ENCODE assay signal across 20 cellular contexts in the genomic region with DNA sequence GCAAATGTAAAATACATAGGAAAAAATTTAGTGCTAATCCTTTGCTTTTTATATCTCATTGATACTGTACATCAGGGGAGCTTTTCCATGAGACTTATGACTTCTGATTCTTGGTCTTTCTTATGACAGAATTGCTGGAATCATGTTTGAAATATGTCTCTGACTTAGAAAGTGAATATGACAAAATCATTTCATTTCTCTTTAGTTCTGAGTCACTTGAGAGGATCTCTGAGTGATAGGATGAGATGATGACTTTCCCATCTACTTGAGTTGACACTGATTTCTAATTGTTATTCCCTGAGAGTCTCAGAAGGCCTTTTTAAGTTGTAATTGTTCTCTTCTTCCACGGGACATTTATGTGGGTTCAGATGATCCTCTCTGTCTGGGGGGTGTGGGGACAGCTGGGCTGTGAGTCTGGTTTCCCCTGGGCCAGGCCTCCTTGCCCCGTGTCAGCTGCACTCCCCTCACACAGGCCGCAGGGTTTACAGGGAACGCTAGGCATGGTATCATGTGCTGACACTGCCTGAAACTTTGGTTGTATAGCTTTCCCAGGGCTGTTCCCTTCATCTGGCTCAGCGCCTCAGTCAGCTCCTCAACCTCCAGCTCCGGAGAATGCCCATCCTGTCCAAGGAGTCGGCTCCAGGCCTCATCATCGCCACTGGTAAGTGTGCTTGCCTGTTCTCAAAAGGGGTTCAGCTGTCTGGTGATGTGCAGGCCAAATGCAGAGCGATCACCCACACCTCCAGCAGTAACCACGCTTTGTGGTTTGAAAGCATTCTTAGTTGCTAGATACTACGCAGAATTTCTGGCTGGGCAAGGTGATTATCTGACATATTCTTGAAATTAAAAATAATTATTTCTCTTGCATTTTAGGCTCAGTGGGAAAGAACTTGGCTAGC.
A peak's percentile ranks its signal among the peaks of the same experiment; 100 is the strongest.
DNase-seq lines count a peak whose midpoint lies in the region; ATAC-seq, FAIRE-seq and TF ChIP-seq lines count a peak whose summit lies in the region.
"Had no signal": no experiment of that assay in that cellular context is flagged by ENCODE, and none has a peak within 500 bp of the region (broad histone marks: within the 10 kb centered on the region; RNA-seq: fewer than 3 reads in every experiment).

No MANE protein-coding gene starts in this region.

- H3K36me3 ChIP-seq in CD4-positive, alpha-beta memory T cell (ENCODE audit: insufficient read depth, low read length): peaks cover 59% of the 10 kb centered on the region
- H3K36me3 ChIP-seq in Karpas-422 (ENCODE audit: insufficient read depth, low read length): peaks cover 53% of the 10 kb centered on the region
- H3K36me3 ChIP-seq in astrocyte (ENCODE audit: insufficient read depth, low read length): no peaks in the 10 kb centered on the region
- peaks cover 2 to 17% of the 10 kb centered on the region in 2 donors for H3K36me3 ChIP-seq in small intestine (ENCODE audit: control insufficient read depth in 2 of 2, insufficient read depth in 2 of 2, low read length in 2 of 2)

- no peaks in the 10 kb centered on the region for H3K4me1 ChIP-seq in CD4-positive, alpha-beta memory T cell (ENCODE audit: insufficient read depth, low read length)
- peaks cover 41% of the 10 kb centered on the region for H3K4me1 ChIP-seq in Karpas-422 (ENCODE audit: low read length)
- H3K4me1 ChIP-seq in astrocyte (ENCODE audit: insufficient read depth, low read length): no peaks in the 10 kb centered on the region
- H3K4me1 ChIP-seq in small intestine (ENCODE audit: control insufficient read depth in 2 of 2, insufficient read depth in 1 of 2, low read depth in 1 of 2, low read length in 1 of 2): no peaks in the 10 kb centered on the region

- H4K20me1 ChIP-seq in Karpas-422 (ENCODE audit: insufficient read depth, low read depth, low read length) (0 out of 2 replicates have a peak, but pooled peaks cover 4% of the 10 kb centered on the region), astrocyte (ENCODE audit: insufficient read depth, low read length) (no peaks in the 10 kb centered on the region)

- no peaks in the 10 kb centered on the region for H3K27me3 ChIP-seq in CD4-positive, alpha-beta memory T cell (ENCODE audit: insufficient read depth, low read length)
- H3K27me3 ChIP-seq in Karpas-422 (ENCODE audit: low read length) (no peaks in the 10 kb centered on the region), astrocyte (ENCODE audit: insufficient read depth, low read length) (no peaks in the 10 kb centered on the region), small intestine (ENCODE audit: control insufficient read depth in 2 of 2, insufficient read depth in 2 of 2, low read length in 2 of 2) (no peaks in the 10 kb centered on the region)

- H3K27me3 Mint-ChIP-seq in CD4-positive, alpha-beta memory T cell: no peaks in the 10 kb centered on the region
- H3K27me3 Mint-ChIP-seq in astrocyte (ENCODE audit: low read depth, unreplicated experiment) (no peaks in the 10 kb centered on the region), nephron progenitor cell (ENCODE audit: low read depth, poor library complexity) (no peaks in the 10 kb centered on the region)
- no peaks in the 10 kb centered on the region for H3K27me3 Mint-ChIP-seq in activated T-helper 1 cell treated with anti-CD3 and anti-CD28 coated beads, Interleukin-12 subunit alpha, Interleukin-12 subunit beta, Interleukin-2, Interleukin-4 antibody, amounts not matched to agents 30 ng/mL and 10 ng/mL and 1 ng/mL, durations not matched to agents 14 hours and 24 hours and 36 hours (ENCODE audit: insufficient read depth)
- H3K27me3 Mint-ChIP-seq: B cell, memory B cell had no signal

- CTCF ChIA-PET in CD4-positive, alpha-beta memory T cell (lab: Charles Lee; ENCODE audit: partially characterized antibody): interaction anchor here (1.2 kb wide), 1 partner anchor 9 kb away, joined by 3 read pairs; no protein-coding TSS in a partner anchor

- TF ChIP-seq CTCF in astrocyte (IDR thresholded peaks at IDR 0.05; ENCODE audit: insufficient read depth, low read depth, low read length) (no peak), nephron progenitor cell (IDR thresholded peaks at IDR 0.05) (no peak)

- no peaks in the 10 kb centered on the region for H3K9me2 ChIP-seq in Karpas-422 (replicated peaks; ENCODE audit: insufficient read depth, low read length)

- peak overlapping the region; percentile 36 to 81 (median 68) for H3K27ac Mint-ChIP-seq in CD4-positive, alpha-beta memory T cell
- H3K27ac Mint-ChIP-seq in astrocyte (ENCODE audit: unreplicated experiment) (peak overlapping the region; percentile 44), nephron progenitor cell (peak overlapping the region; percentile 49)
- H3K27ac Mint-ChIP-seq in activated T-helper 1 cell treated with anti-CD3 and anti-CD28 coated beads, Interleukin-12 subunit alpha, Interleukin-12 subunit beta, Interleukin-2, Interleukin-4 antibody, amounts not matched to agents 30 ng/mL and 10 ng/mL and 1 ng/mL, durations not matched to agents 14 hours and 24 hours and 36 hours: no peak overlapping the region
- H3K27ac Mint-ChIP-seq: B cell, endodermal cell, memory B cell had no signal

- 89 to 94% (median 91%) methylated on average over 11 of the region's 11 CpGs for WGBS in small intestine, 3 donors

- intact Hi-C loops in CD4-positive, alpha-beta memory T cell (cut with micrococcal nuclease): no loop called here
- intact Hi-C loops in activated T-helper 1 cell treated with anti-CD3 and anti-CD28 coated beads, Interleukin-12 subunit alpha, Interleukin-12 subunit beta, Interleukin-2, Interleukin-4 antibody, amounts not matched to agents 30 ng/mL and 10 ng/mL and 1 ng/mL, durations not matched to agents 14 hours and 24 hours and 36 hours (cut with micrococcal nuclease): no loop called here

- H3K9ac ChIP-seq in Karpas-422 (ENCODE audit: low read length) (no peak overlapping the region), astrocyte (ENCODE audit: low read length) (no peak overlapping the region)

- POLR2A ChIA-PET in CD4-positive, alpha-beta memory T cell (lab: Charles Lee; ENCODE audit: partially characterized antibody): interaction anchor here (1.3 kb wide), 1 partner anchor 14 kb away, joined by 3 read pairs; no protein-coding TSS in a partner anchor

- ATAC-seq in HG03045 (IDR thresholded peaks at IDR 0.05; ENCODE audit: unreplicated experiment): no peak

- no peaks in the 10 kb centered on the region for H3K9me3 ChIP-seq in CD4-positive, alpha-beta memory T cell (ENCODE audit: control insufficient read depth in 1 of 2, low read length in 2 of 2)
- H3K9me3 ChIP-seq in Karpas-422 (ENCODE audit: low read length) (no peaks in the 10 kb centered on the region), astrocyte (ENCODE audit: insufficient read depth, low read depth, low read length) (no peaks in the 10 kb centered on the region), small intestine (ENCODE audit: control insufficient read depth, low read depth) (no peaks in the 10 kb centered on the region)

- H3K4me2 ChIP-seq in Karpas-422 (ENCODE audit: low read depth, low read length, poor library complexity, severe bottlenecking) (no peak overlapping the region), astrocyte (ENCODE audit: low read length) (no peak overlapping the region)

- peaks cover 22 to 50% (median 34%) of the 10 kb centered on the region in 4 donors for H3K4me1 Mint-ChIP-seq in CD4-positive, alpha-beta memory T cell
- H3K4me1 Mint-ChIP-seq in astrocyte (ENCODE audit: low read depth, unreplicated experiment) (peaks cover 14% of the 10 kb centered on the region), nephron progenitor cell (peaks cover 18% of the 10 kb centered on the region)
- peaks cover 22% of the 10 kb centered on the region for H3K4me1 Mint-ChIP-seq in activated T-helper 1 cell treated with anti-CD3 and anti-CD28 coated beads, Interleukin-12 subunit alpha, Interleukin-12 subunit beta, Interleukin-2, Interleukin-4 antibody, amounts not matched to agents 30 ng/mL and 10 ng/mL and 1 ng/mL, durations not matched to agents 14 hours and 24 hours and 36 hours (ENCODE audit: low read depth)

- no peak for DNase-seq in CD4-positive, alpha-beta memory T cell
- DNase-seq in Karpas-422 (no peak), astrocyte (ENCODE audit: low read depth) (no peak), nephron progenitor cell (no peak), small intestine (no peak), hepatic stellate cell (ENCODE audit: low spot score) (no peak)
- no peak for DNase-seq in activated T-helper 1 cell treated with anti-CD3 and anti-CD28 coated beads, Interleukin-12 subunit alpha, Interleukin-12 subunit beta, Interleukin-2, Interleukin-4 antibody, amounts not matched to agents 30 ng/mL and 10 ng/mL and 1 ng/mL, durations not matched to agents 14 hours and 24 hours and 36 hours (ENCODE audit: low spot score)
- DNase-seq: activated CD4-positive, alpha-beta T cell treated with anti-CD3 and anti-CD28 coated beads, Interleukin-2, amount 50 U/mL, for 1 hour; activated gamma-delta T cell; central memory CD4-positive, alpha-beta T cell; endodermal cell; NCI-H187 treated with DMSO at 0.1 percent for 48 hours; NCI-H526 treated with DMSO at 0.1 percent for 48 hours; nucleus accumbens; stimulated activated naive CD4-positive, alpha-beta T cell had no signal

- H3K36me3 Mint-ChIP-seq in CD4-positive, alpha-beta memory T cell: peaks cover 82 to 86% of the 10 kb centered on the region in 2 donors
- no peaks in the 10 kb centered on the region for H3K36me3 Mint-ChIP-seq in astrocyte (ENCODE audit: low read depth, unreplicated experiment)
- peaks cover 86% of the 10 kb centered on the region for H3K36me3 Mint-ChIP-seq in nephron progenitor cell (ENCODE audit: low read depth)
- peaks cover 56% of the 10 kb centered on the region for H3K36me3 Mint-ChIP-seq in activated T-helper 1 cell treated with anti-CD3 and anti-CD28 coated beads, Interleukin-12 subunit alpha, Interleukin-12 subunit beta, Interleukin-2, Interleukin-4 antibody, amounts not matched to agents 30 ng/mL and 10 ng/mL and 1 ng/mL, durations not matched to agents 14 hours and 24 hours and 36 hours (ENCODE audit: low read depth)

- H3K9me3 Mint-ChIP-seq in CD4-positive, alpha-beta memory T cell: peaks cover 0 to 18% (median 8%) of the 10 kb centered on the region in 8 donors
- H3K9me3 Mint-ChIP-seq in astrocyte (ENCODE audit: unreplicated experiment) (no peaks in the 10 kb centered on the region), nephron progenitor cell (peaks cover 28% of the 10 kb centered on the region)
- H3K9me3 Mint-ChIP-seq in activated T-helper 1 cell treated with anti-CD3 and anti-CD28 coated beads, Interleukin-12 subunit alpha, Interleukin-12 subunit beta, Interleukin-2, Interleukin-4 antibody, amounts not matched to agents 30 ng/mL and 10 ng/mL and 1 ng/mL, durations not matched to agents 14 hours and 24 hours and 36 hours: peaks cover 18% of the 10 kb centered on the region

- no peak overlapping the region for H3K4me3 Mint-ChIP-seq in CD4-positive, alpha-beta memory T cell
- H3K4me3 Mint-ChIP-seq in astrocyte (ENCODE audit: unreplicated experiment) (no peak overlapping the region), nephron progenitor cell (no peak overlapping the region)
- no peak overlapping the region for H3K4me3 Mint-ChIP-seq in activated T-helper 1 cell treated with anti-CD3 and anti-CD28 coated beads, Interleukin-12 subunit alpha, Interleukin-12 subunit beta, Interleukin-2, Interleukin-4 antibody, amounts not matched to agents 30 ng/mL and 10 ng/mL and 1 ng/mL, durations not matched to agents 14 hours and 24 hours and 36 hours
- H3K4me3 Mint-ChIP-seq: B cell, endodermal cell, memory B cell had no signal

- H3K4me3 ChIP-seq in CD4-positive, alpha-beta memory T cell (ENCODE audit: low read length in 2 of 2): no peak overlapping the region
- H3K4me3 ChIP-seq in Karpas-422 (ENCODE audit: low read length) (no peak overlapping the region), astrocyte (ENCODE audit: insufficient read depth, low read depth, low read length) (no peak overlapping the region), small intestine (ENCODE audit: low read depth in 1 of 2, low read length in 2 of 2) (no peak overlapping the region)

- no peak overlapping the region for H2AFZ ChIP-seq in Karpas-422 (ENCODE audit: low read length)
- no peak overlapping the region for H2AFZ ChIP-seq in astrocyte (ENCODE audit: low read depth, low read length)

- H3K27ac ChIP-seq in CD4-positive, alpha-beta memory T cell (ENCODE audit: low read depth, low read length): no peak overlapping the region
- H3K27ac ChIP-seq in Karpas-422 (ENCODE audit: low read length) (peak overlapping the region; percentile 54; the same call in 1 of the 2 replicates), astrocyte (ENCODE audit: low read depth, low read length) (no peak overlapping the region), small intestine (ENCODE audit: low read depth in 1 of 2, low read length in 1 of 2) (no peak overlapping the region)

- H3K79me2 ChIP-seq in Karpas-422 (ENCODE audit: low read length) (peaks cover 65% of the 10 kb centered on the region), astrocyte (ENCODE audit: insufficient read depth, low read length) (no peaks in the 10 kb centered on the region)

- FAIRE-seq in astrocyte (lab: Jason Lieb, UNC) (no peak), small intestine (lab: Jason Lieb, UNC) (no peak)
- FAIRE-seq: H54, HTR-8/SVneo had no signal
